Comparison of ENCODE assay signal across 1 cellular context in the genomic region with DNA sequence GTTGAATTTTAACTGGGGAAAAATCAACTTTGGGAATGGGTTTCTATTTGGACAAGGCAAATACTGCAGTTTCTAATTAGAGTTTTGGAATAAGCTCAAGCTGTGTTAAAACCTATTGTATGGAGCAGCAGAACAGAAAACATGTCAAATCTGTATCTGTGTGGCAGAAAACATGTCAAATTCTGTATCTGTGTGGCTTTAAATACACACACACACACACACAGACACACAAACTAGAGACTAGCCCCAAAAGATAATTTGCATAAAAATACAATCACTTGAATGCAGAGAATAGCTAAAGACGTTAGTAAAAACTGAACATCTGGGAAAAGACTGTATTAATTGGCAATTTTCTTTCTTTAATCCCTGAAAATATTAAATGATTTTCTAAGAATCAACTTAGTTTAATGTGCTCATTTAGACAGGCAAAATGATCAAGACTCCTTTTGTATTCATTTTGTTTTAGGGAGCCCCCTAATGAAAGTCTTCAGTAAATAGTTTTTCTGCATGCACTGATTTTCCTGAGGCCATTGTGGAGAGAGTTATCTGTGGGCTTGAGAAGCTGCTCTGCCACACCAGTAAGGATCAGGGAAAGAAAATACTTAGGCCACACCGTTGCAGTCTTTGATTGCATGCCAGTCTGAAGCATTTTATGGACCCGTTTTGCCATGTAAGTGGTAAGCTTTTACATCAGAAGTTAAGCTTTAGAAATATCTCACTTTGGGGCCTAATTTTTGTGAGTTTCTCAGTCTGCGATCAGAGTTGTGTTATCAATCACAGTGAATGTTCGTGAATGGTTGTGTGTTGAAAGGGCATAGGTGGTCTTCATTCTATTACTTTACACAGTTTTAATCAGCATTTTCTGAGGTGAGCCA.
A peak's percentile ranks its signal among the peaks of the same experiment; 100 is the strongest.
TF ChIP-seq lines count a peak whose summit lies in the region.

No MANE protein-coding gene starts in this region.

TF ChIP-seq in HepG2, 621 proteins besides CTCF, POLR2A, EP300 and RAD21 (continued from another document and continues in another):
- TF ChIP-seq, protein P1, sequence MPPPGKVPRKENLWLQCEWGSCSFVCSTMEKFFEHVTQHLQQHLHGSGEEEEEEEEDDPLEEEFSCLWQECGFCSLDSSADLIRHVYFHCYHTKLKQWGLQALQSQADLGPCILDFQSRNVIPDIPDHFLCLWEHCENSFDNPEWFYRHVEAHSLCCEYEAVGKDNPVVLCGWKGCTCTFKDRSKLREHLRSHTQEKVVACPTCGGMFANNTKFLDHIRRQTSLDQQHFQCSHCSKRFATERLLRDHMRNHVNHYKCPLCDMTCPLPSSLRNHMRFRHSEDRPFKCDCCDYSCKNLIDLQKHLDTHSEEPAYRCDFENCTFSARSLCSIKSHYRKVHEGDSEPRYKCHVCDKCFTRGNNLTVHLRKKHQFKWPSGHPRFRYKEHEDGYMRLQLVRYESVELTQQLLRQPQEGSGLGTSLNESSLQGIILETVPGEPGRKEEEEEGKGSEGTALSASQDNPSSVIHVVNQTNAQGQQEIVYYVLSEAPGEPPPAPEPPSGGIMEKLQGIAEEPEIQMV (CRISPR knock-in tag; IDR thresholded peaks at IDR 0.05; ENCODE audit: low read depth) = no peak
- TF ChIP-seq HNRNPLL (IDR thresholded peaks at IDR 0.05; ENCODE audit: low read depth, low read length, poor library complexity, severe bottlenecking) (no peak), ZNF30 (CRISPR knock-in tag; IDR thresholded peaks at IDR 0.05) (no peak), ARNT (IDR thresholded peaks at IDR 0.05) (no peak), ISX (CRISPR knock-in tag; conservative IDR thresholded peaks at IDR 0.05) (no peak), ZNF614 (CRISPR knock-in tag; IDR thresholded peaks at IDR 0.05; ENCODE audit: borderline replicate concordance) (no peak), ZNF382 (CRISPR knock-in tag; IDR thresholded peaks at IDR 0.05; ENCODE audit: borderline replicate concordance) (no peak), ZNF235 (CRISPR knock-in tag; IDR thresholded peaks at IDR 0.05; ENCODE audit: borderline replicate concordance) (no peak), FOXP1 (IDR thresholded peaks at IDR 0.05) (no peak), FOXP1 (CRISPR knock-in tag; IDR thresholded peaks at IDR 0.05) (no peak), MYC (CRISPR knock-in tag; IDR thresholded peaks at IDR 0.05; ENCODE audit: borderline replicate concordance) (no peak), ZNF468 (CRISPR knock-in tag; IDR thresholded peaks at IDR 0.05) (no peak), TCF12 (IDR thresholded peaks at IDR 0.05) (no peak), TCF12 (CRISPR knock-in tag; IDR thresholded peaks at IDR 0.05) (no peak), RFX5 (IDR thresholded peaks at IDR 0.05; ENCODE audit: low read depth, low read length) (no peak), SMYD3 (CRISPR knock-in tag; IDR thresholded peaks at IDR 0.05) (no peak), ZNF572 (CRISPR knock-in tag; IDR thresholded peaks at IDR 0.05) (no peak), HOXA5 (CRISPR knock-in tag; IDR thresholded peaks at IDR 0.05) (no peak; the same call in 1 of the 2 replicates), SMAD1 (CRISPR knock-in tag; IDR thresholded peaks at IDR 0.05; ENCODE audit: borderline replicate concordance, low read depth) (no peak), SIX4 (CRISPR knock-in tag; IDR thresholded peaks at IDR 0.05) (peak; percentile 34; the same call in 1 of the 2 replicates), U2AF2 (IDR thresholded peaks at IDR 0.05; ENCODE audit: low read depth, low read length) (no peak), ZNF138 (CRISPR knock-in tag; IDR thresholded peaks at IDR 0.05; ENCODE audit: low read depth) (no peak), KLF15 (CRISPR knock-in tag; IDR thresholded peaks at IDR 0.05; ENCODE audit: borderline replicate concordance) (no peak), NFE2L2 (IDR thresholded peaks at IDR 0.05; ENCODE audit: low read length) (no peak), MIER2 (CRISPR knock-in tag; IDR thresholded peaks at IDR 0.05) (no peak), NONO (IDR thresholded peaks at IDR 0.05) (no peak), NONO (CRISPR knock-in tag; conservative IDR thresholded peaks at IDR 0.05) (no peak), PPARG (CRISPR knock-in tag; conservative IDR thresholded peaks at IDR 0.05) (no peak)
- TF ChIP-seq, protein P2, sequence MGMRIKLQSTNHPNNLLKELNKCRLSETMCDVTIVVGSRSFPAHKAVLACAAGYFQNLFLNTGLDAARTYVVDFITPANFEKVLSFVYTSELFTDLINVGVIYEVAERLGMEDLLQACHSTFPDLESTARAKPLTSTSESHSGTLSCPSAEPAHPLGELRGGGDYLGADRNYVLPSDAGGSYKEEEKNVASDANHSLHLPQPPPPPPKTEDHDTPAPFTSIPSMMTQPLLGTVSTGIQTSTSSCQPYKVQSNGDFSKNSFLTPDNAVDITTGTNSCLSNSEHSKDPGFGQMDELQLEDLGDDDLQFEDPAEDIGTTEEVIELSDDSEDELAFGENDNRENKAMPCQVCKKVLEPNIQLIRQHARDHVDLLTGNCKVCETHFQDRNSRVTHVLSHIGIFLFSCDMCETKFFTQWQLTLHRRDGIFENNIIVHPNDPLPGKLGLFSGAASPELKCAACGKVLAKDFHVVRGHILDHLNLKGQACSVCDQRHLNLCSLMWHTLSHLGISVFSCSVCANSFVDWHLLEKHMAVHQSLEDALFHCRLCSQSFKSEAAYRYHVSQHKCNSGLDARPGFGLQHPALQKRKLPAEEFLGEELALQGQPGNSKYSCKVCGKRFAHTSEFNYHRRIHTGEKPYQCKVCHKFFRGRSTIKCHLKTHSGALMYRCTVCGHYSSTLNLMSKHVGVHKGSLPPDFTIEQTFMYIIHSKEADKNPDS (CRISPR knock-in tag; IDR thresholded peaks at IDR 0.05) = no peak
- TF ChIP-seq, protein P3, sequence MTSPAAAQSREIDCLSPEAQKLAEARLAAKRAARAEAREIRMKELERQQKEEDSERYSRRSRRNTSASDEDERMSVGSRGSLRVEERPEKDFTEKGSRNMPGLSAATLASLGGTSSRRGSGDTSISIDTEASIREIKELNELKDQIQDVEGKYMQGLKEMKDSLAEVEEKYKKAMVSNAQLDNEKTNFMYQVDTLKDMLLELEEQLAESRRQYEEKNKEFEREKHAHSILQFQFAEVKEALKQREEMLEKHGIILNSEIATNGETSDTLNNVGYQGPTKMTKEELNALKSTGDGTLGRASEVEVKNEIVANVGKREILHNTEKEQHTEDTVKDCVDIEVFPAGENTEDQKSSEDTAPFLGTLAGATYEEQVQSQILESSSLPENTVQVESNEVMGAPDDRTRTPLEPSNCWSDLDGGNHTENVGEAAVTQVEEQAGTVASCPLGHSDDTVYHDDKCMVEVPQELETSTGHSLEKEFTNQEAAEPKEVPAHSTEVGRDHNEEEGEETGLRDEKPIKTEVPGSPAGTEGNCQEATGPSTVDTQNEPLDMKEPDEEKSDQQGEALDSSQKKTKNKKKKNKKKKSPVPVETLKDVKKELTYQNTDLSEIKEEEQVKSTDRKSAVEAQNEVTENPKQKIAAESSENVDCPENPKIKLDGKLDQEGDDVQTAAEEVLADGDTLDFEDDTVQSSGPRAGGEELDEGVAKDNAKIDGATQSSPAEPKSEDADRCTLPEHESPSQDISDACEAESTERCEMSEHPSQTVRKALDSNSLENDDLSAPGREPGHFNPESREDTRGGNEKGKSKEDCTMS (CRISPR knock-in tag; conservative IDR thresholded peaks at IDR 0.05) = no peak
- TF ChIP-seq, protein P4, sequence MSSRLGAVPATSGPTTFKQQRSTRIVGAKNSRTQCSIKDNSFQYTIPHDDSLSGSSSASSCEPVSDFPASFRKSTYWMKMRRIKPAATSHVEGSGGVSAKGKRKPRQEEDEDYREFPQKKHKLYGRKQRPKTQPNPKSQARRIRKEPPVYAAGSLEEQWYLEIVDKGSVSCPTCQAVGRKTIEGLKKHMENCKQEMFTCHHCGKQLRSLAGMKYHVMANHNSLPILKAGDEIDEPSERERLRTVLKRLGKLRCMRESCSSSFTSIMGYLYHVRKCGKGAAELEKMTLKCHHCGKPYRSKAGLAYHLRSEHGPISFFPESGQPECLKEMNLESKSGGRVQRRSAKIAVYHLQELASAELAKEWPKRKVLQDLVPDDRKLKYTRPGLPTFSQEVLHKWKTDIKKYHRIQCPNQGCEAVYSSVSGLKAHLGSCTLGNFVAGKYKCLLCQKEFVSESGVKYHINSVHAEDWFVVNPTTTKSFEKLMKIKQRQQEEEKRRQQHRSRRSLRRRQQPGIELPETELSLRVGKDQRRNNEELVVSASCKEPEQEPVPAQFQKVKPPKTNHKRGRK (CRISPR knock-in tag; IDR thresholded peaks at IDR 0.05) = no peak
- TF ChIP-seq, protein P5, sequence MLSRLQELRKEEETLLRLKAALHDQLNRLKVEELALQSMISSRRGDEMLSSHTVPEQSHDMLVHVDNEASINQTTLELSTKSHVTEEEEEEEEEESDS (CRISPR knock-in tag; IDR thresholded peaks at IDR 0.05; ENCODE audit: borderline replicate concordance) = no peak
- TF ChIP-seq, protein P6, sequence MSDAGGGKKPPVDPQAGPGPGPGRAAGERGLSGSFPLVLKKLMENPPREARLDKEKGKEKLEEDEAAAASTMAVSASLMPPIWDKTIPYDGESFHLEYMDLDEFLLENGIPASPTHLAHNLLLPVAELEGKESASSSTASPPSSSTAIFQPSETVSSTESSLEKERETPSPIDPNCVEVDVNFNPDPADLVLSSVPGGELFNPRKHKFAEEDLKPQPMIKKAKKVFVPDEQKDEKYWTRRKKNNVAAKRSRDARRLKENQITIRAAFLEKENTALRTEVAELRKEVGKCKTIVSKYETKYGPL (CRISPR knock-in tag; IDR thresholded peaks at IDR 0.05) = no peak
- TF ChIP-seq, protein P7, sequence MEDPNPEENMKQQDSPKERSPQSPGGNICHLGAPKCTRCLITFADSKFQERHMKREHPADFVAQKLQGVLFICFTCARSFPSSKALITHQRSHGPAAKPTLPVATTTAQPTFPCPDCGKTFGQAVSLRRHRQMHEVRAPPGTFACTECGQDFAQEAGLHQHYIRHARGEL (CRISPR knock-in tag; IDR thresholded peaks at IDR 0.05) = no peak
- TF ChIP-seq, protein P8, sequence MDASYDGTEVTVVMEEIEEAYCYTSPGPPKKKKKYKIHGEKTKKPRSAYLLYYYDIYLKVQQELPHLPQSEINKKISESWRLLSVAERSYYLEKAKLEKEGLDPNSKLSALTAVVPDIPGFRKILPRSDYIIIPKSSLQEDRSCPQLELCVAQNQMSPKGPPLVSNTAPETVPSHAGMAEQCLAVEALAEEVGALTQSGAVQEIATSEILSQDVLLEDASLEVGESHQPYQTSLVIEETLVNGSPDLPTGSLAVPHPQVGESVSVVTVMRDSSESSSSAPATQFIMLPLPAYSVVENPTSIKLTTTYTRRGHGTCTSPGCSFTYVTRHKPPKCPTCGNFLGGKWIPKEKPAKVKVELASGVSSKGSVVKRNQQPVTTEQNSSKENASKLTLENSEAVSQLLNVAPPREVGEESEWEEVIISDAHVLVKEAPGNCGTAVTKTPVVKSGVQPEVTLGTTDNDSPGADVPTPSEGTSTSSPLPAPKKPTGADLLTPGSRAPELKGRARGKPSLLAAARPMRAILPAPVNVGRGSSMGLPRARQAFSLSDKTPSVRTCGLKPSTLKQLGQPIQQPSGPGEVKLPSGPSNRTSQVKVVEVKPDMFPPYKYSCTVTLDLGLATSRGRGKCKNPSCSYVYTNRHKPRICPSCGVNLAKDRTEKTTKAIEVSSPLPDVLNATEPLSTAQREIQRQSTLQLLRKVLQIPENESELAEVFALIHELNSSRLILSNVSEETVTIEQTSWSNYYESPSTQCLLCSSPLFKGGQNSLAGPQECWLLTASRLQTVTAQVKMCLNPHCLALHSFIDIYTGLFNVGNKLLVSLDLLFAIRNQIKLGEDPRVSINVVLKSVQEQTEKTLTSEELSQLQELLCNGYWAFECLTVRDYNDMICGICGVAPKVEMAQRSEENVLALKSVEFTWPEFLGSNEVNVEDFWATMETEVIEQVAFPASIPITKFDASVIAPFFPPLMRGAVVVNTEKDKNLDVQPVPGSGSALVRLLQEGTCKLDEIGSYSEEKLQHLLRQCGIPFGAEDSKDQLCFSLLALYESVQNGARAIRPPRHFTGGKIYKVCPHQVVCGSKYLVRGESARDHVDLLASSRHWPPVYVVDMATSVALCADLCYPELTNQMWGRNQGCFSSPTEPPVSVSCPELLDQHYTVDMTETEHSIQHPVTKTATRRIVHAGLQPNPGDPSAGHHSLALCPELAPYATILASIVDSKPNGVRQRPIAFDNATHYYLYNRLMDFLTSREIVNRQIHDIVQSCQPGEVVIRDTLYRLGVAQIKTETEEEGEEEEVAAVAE (CRISPR knock-in tag; IDR thresholded peaks at IDR 0.05; ENCODE audit: borderline replicate concordance) = no peak
- TF ChIP-seq, protein P9, sequence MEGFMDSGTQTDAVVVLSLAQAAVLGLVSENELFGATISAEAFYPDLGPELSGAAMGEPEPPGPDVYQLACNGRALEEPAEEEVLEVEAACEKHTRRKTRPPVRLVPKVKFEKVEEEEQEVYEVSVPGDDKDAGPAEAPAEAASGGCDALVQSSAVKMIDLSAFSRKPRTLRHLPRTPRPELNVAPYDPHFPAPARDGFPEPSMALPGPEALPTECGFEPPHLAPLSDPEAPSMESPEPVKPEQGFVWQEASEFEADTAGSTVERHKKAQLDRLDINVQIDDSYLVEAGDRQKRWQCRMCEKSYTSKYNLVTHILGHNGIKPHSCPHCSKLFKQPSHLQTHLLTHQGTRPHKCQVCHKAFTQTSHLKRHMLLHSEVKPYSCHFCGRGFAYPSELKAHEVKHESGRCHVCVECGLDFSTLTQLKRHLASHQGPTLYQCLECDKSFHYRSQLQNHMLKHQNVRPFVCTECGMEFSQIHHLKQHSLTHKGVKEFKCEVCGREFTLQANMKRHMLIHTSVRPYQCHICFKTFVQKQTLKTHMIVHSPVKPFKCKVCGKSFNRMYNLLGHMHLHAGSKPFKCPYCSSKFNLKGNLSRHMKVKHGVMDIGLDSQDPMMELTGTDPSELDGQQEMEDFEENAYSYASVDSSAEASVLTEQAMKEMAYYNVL (CRISPR knock-in tag; IDR thresholded peaks at IDR 0.05; ENCODE audit: borderline replicate concordance) = no peak
- TF ChIP-seq, protein P10, sequence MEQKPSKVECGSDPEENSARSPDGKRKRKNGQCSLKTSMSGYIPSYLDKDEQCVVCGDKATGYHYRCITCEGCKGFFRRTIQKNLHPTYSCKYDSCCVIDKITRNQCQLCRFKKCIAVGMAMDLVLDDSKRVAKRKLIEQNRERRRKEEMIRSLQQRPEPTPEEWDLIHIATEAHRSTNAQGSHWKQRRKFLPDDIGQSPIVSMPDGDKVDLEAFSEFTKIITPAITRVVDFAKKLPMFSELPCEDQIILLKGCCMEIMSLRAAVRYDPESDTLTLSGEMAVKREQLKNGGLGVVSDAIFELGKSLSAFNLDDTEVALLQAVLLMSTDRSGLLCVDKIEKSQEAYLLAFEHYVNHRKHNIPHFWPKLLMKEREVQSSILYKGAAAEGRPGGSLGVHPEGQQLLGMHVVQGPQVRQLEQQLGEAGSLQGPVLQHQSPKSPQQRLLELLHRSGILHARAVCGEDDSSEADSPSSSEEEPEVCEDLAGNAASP (CRISPR knock-in tag; IDR thresholded peaks at IDR 0.05; ENCODE audit: borderline replicate concordance) = no peak
